In genomic region chr11:33700425-33701271, GRCh38 we compare ENCODE assay signal across 8 cellular contexts. TPM values are rescaled to one million over a fixed set of nuclear protein-coding genes. Genes with fewer than 3 reads are reported as not detected.
DNase-seq lines count a peak whose midpoint lies in the region; ATAC-seq and TF ChIP-seq lines count a peak whose summit lies in the region.

TSS of gene C11orf91 (minus strand) at chr11:33700826. CDS start at chr11:33700740, 86 bp downstream.

- peak within 1 kb of the TSS; percentile 73 for H3K27ac Mint-ChIP-seq in activated T-cell treated with anti-CD3 and anti-CD28 coated beads, Interleukin-2, amount 50 U/mL, for 24 hours

- DNase-seq in DMS153 (lab: John Stamatoyannopoulos, UW) (peak; percentile 78), PC-3 (peak; percentile 93), erythroblast (lab: John Stamatoyannopoulos, UW) (peak; percentile 94 to 97)
- peak; percentile 94 for DNase-seq in activated T-cell treated with anti-CD3 and anti-CD28 coated beads, Interleukin-2, amount 50 U/mL, for 24 hours
- peak; percentile 85 for DNase-seq in stimulated activated CD8-positive, alpha-beta memory T cell treated with anti-CD3 and anti-CD28 coated beads, Interleukin-4, amount 100 ng/mL, for 24 hours (ENCODE audit: low read depth)

- POLR2A ChIA-PET in PC-3 (lab: Charles Lee; ENCODE audit: unreplicated experiment): interaction anchor here (0.6 to 3.4 kb wide), 6 partner anchors 10 to 53 kb away, joined by 3 to 45 read pairs (median 9); partner anchors contain the start of gene CD59

- H4K20me1 ChIP-seq in PC-3 (ENCODE audit: low read length): no peaks in the 10 kb centered on the region

- ATAC-seq in GM21619 (IDR thresholded peaks at IDR 0.05; ENCODE audit: unreplicated experiment) (peak; percentile 89), PC-3 (peak; percentile 45)

- H3K27me3 ChIP-seq in PC-3 (ENCODE audit: low read length) (no peaks in the 10 kb centered on the region), mucosa of rectum (ENCODE audit: control insufficient read depth in 2 of 2, insufficient read depth in 2 of 2, low read length in 2 of 2) (no peaks in the 10 kb centered on the region)

- no peaks in the 10 kb centered on the region for H3K79me2 ChIP-seq in PC-3 (ENCODE audit: low read length)

- peaks cover 67% of the 10 kb centered on the region for H3K4me1 ChIP-seq in PC-3 (ENCODE audit: insufficient read depth, low read length)
- H3K4me1 ChIP-seq in mucosa of rectum (ENCODE audit: control insufficient read depth in 2 of 2, insufficient read depth in 2 of 2, low read length in 2 of 2): peaks cover 32 to 45% of the 10 kb centered on the region in 2 donors

- no peak for TF ChIP-seq POLR2A in erythroblast (IDR thresholded peaks at IDR 0.05; ENCODE audit: low read length)

- TF ChIP-seq EP300 in Ishikawa (IDR thresholded peaks at IDR 0.05; ENCODE audit: borderline replicate concordance): no peak

- peaks cover 20% of the 10 kb centered on the region for H3K27me3 Mint-ChIP-seq in activated T-cell treated with anti-CD3 and anti-CD28 coated beads, Interleukin-2, amount 50 U/mL, for 24 hours

- peak within 1 kb of the TSS; percentile 61 for H3K4me3 ChIP-seq in PC-3 (ENCODE audit: low read length)
- H3K4me3 ChIP-seq in mucosa of rectum (ENCODE audit: low read length in 2 of 2): peak within 1 kb of the TSS; percentile 73 to 74

- peak within 1 kb of the TSS; percentile 97 for H3K9ac ChIP-seq in PC-3 (ENCODE audit: low read length)
- peak within 1 kb of the TSS; percentile 76 to 78 for H3K9ac ChIP-seq in mucosa of rectum (ENCODE audit: low read depth in 1 of 2, low read length in 2 of 2)

- H3K36me3 ChIP-seq in PC-3 (ENCODE audit: low read depth, low read length): peaks cover 7% of the 10 kb centered on the region; the same call in 1 of the 2 replicates
- H3K36me3 ChIP-seq in mucosa of rectum (ENCODE audit: control insufficient read depth in 2 of 2, insufficient read depth in 2 of 2, low read length in 2 of 2): no peaks in the 10 kb centered on the region

- H3K27ac ChIP-seq in PC-3 (ENCODE audit: low read length): peak within 1 kb of the TSS; percentile 99
- peak within 1 kb of the TSS; percentile 76 to 90 for H3K27ac ChIP-seq in mucosa of rectum (ENCODE audit: low read depth in 2 of 2, low read length in 2 of 2)

- no peaks in the 10 kb centered on the region for H3K36me3 Mint-ChIP-seq in activated T-cell treated with anti-CD3 and anti-CD28 coated beads, Interleukin-2, amount 50 U/mL, for 24 hours (ENCODE audit: low read depth)

- no peak for TF ChIP-seq RAD21 in Ishikawa (IDR thresholded peaks at IDR 0.05; ENCODE audit: low read depth)

- peak within 1 kb of the TSS; percentile 64; the same call in 1 of the 2 replicates for H2AFZ ChIP-seq in PC-3 (ENCODE audit: low read length)

- no TSS peak for BruUV-seq in PC-3 (replicated peaks; lab: Mats Ljungman, UMichigan)

- peaks cover 17% of the 10 kb centered on the region for H3K4me1 Mint-ChIP-seq in activated T-cell treated with anti-CD3 and anti-CD28 coated beads, Interleukin-2, amount 50 U/mL, for 24 hours (ENCODE audit: low read depth)

- no peaks in the 10 kb centered on the region for H3K9me3 ChIP-seq in PC-3 (ENCODE audit: low read length)
- H3K9me3 ChIP-seq in mucosa of rectum (ENCODE audit: control insufficient read depth in 2 of 2, low read length in 2 of 2): no peaks in the 10 kb centered on the region

- no peaks in the 10 kb centered on the region for H3K9me3 Mint-ChIP-seq in activated T-cell treated with anti-CD3 and anti-CD28 coated beads, Interleukin-2, amount 50 U/mL, for 24 hours

- TF ChIP-seq CTCF in PC-3 (conservative IDR thresholded peaks at IDR 0.05; ENCODE audit: low read depth, low read length): no peak

- H3K4me3 Mint-ChIP-seq in activated T-cell treated with anti-CD3 and anti-CD28 coated beads, Interleukin-2, amount 50 U/mL, for 24 hours: peak within 1 kb of the TSS; percentile 82

- H3K4me2 ChIP-seq in PC-3 (ENCODE audit: low read length): peak within 1 kb of the TSS; percentile 85

- CTCF ChIA-PET in PC-3 (lab: Charles Lee): interaction anchor here (0.6 to 2.6 kb wide), 5 partner anchors 9 to 678 kb away, joined by 3 to 17 read pairs (median 7); partner anchors contain the start of gene CD59

- intact Hi-C loops in PC-3 (cut with micrococcal nuclease): loop anchor here (1.0 kb wide), 1 partner anchor 10 kb away; no protein-coding TSS in a partner anchor

- peaks cover 15% of the 10 kb centered on the region for H3F3A ChIP-seq in PC-3 (ENCODE audit: low read length, unreplicated experiment)

- no peaks in the 10 kb centered on the region for H3K9me2 ChIP-seq in PC-3 (replicated peaks; ENCODE audit: low read length)

TF ChIP-seq in Ishikawa, 13 proteins besides CTCF, POLR2A, EP300 and RAD21:
- TF ChIP-seq ZBTB7A (IDR thresholded peaks at IDR 0.05; ENCODE audit: low read depth) (no peak; the same call in 1 of the 2 replicates), EGR1 (IDR thresholded peaks at IDR 0.05) (peak; percentile 83), TCF12 (IDR thresholded peaks at IDR 0.05; ENCODE audit: low read depth) (no peak), MAX (IDR thresholded peaks at IDR 0.05) (0 out of 2 replicates have a peak, but pooled peaks have one; percentile 50), TEAD4 (IDR thresholded peaks at IDR 0.05) (no peak), TAF1 (IDR thresholded peaks at IDR 0.05; ENCODE audit: low read depth) (peak; percentile 41; the same call in 1 of the 2 replicates), NFIC (IDR thresholded peaks at IDR 0.05) (no peak), FOXM1 (IDR thresholded peaks at IDR 0.05; ENCODE audit: borderline replicate concordance, low read depth) (no peak)

RNA-seq across cellular contexts. Expression of gene C11orf91, which starts in this region (rescaled TPM):
- total RNA-seq in PC-3 (2014; rRNA removed): 1.0 TPM in 1 of 2 replicates, not detected in the other

Comparison
In these comparisons a context has a peak if more than half of its experiments do, and no peak if none do; other contexts are left out.
1. Peak in every context shown above with its lines: DNase-seq, ATAC-seq, H3K4me3 ChIP-seq and H3K27ac ChIP-seq.